ENCODE assay signal across 7 cellular contexts in genomic region chr17:45092932-45093430, GRCh38. TPM values are rescaled to one million over a fixed set of nuclear protein-coding genes. Genes with fewer than 3 reads are reported as not detected.
DNase-seq lines count a peak whose midpoint lies in the region; ATAC-seq, FAIRE-seq and TF ChIP-seq lines count a peak whose summit lies in the region.

No MANE protein-coding gene starts in this region.

- peaks cover 55% of the 10 kb centered on the region for H3K36me3 Mint-ChIP-seq in activated CD4-positive, alpha-beta memory T cell treated with anti-CD3 and anti-CD28 coated beads for 36 hours

- H4K20me1 ChIP-seq in endothelial cell of umbilical vein (replicated peaks; ENCODE audit: control insufficient read depth, extremely low read depth, insufficient read depth, low read length) = no peaks in the 10 kb centered on the region

- H3K9me1 ChIP-seq in endothelial cell of umbilical vein (replicated peaks; ENCODE audit: control insufficient read depth, extremely low read depth, insufficient read depth, low read length) = no peaks in the 10 kb centered on the region

- H3K79me2 ChIP-seq in endothelial cell of umbilical vein (ENCODE audit: control insufficient read depth, insufficient read depth, low read length) = no peaks in the 10 kb centered on the region

- no TSS peak for BruUV-seq in endothelial cell of umbilical vein (replicated peaks; lab: Mats Ljungman, UMichigan)

- H3K27me3 ChIP-seq in endothelial cell of umbilical vein (ENCODE audit: control insufficient read depth in 2 of 2, insufficient read depth in 2 of 2, low read length in 2 of 2) (no peaks in the 10 kb centered on the region), vagina (no peaks in the 10 kb centered on the region)

- dilution Hi-C loops in endothelial cell of umbilical vein (cut with MboI; ENCODE audit: extremely low pct_ligation_motif_present, low sequenced_read_pairs) = no loop called here

- no peak for TF ChIP-seq CTCF in endothelial cell of umbilical vein (IDR thresholded peaks at IDR 0.05; ENCODE audit: extremely low read depth in 1 of 2, insufficient read depth in 1 of 2, low read depth in 1 of 2, low read length in 2 of 2)
- TF ChIP-seq CTCF in vagina (IDR thresholded peaks at IDR 0.05) = no peak

- no peaks in the 10 kb centered on the region for H3K27me3 Mint-ChIP-seq in activated CD4-positive, alpha-beta memory T cell treated with anti-CD3 and anti-CD28 coated beads for 36 hours

- H2AFZ ChIP-seq in endothelial cell of umbilical vein (ENCODE audit: low read depth, low read length) = no peak overlapping the region

- TF ChIP-seq POLR2A in endothelial cell of umbilical vein (IDR thresholded peaks at IDR 0.05; ENCODE audit: low read depth, low read length) (no peak), vagina (IDR thresholded peaks at IDR 0.05) (no peak)

- H3K4me3 ChIP-seq in endothelial cell of umbilical vein (replicated peaks in 1 of 3; ENCODE audit: insufficient read depth in 1 of 3, low read depth in 1 of 3, low read length in 3 of 3) (no peak overlapping the region), vagina (no peak overlapping the region)

- H3K36me3 ChIP-seq in endothelial cell of umbilical vein (ENCODE audit: control insufficient read depth in 2 of 2, extremely low read depth in 1 of 2, insufficient read depth in 2 of 2, low read length in 2 of 2) (peaks cover 22 to 29% of the 10 kb centered on the region in 2 experiments), vagina (peaks cover 0 to 57% of the 10 kb centered on the region in 2 donors)

- H3K4me1 ChIP-seq in endothelial cell of umbilical vein (ENCODE audit: control insufficient read depth, extremely low read depth, insufficient read depth, low read length) (peaks cover 23% of the 10 kb centered on the region), vagina (peaks cover 53% of the 10 kb centered on the region)

- CTCF ChIA-PET in endothelial cell of umbilical vein (lab: Charles Lee) = interaction anchor here (0.5 to 2.5 kb wide), 5 partner anchors 24 to 311 kb away, joined by 3 to 13 read pairs (median 4); partner anchors contain the start of gene ACBD4
- CTCF ChIA-PET in activated CD4-positive, alpha-beta memory T cell treated with anti-CD3 and anti-CD28 coated beads for 36 hours (lab: Charles Lee) = interaction anchor here (1.1 kb wide), 1 partner anchor 11 kb away, joined by 4 read pairs; no protein-coding TSS in a partner anchor

- no peak overlapping the region for H3K4me3 Mint-ChIP-seq in activated CD4-positive, alpha-beta memory T cell treated with anti-CD3 and anti-CD28 coated beads for 36 hours

- H3K27ac ChIP-seq in endothelial cell of umbilical vein (ENCODE audit: insufficient read depth, low read depth, low read length) (peak overlapping the region; percentile 92), vagina (peak overlapping the region; percentile 91)

- intact Hi-C loops in endothelial cell of umbilical vein (cut with micrococcal nuclease) = loop anchor here (5.0 kb wide), 1 partner anchor 41 kb away; the partner anchor contains the start of gene DCAKD
- intact Hi-C loops in vagina (cut with DNase I) = no loop called here
- intact Hi-C loops in activated CD4-positive, alpha-beta memory T cell treated with anti-CD3 and anti-CD28 coated beads for 36 hours (cut with micrococcal nuclease) = no loop called here

- peak; percentile 100 for FAIRE-seq in endothelial cell of umbilical vein (lab: Jason Lieb, UNC)

- ATAC-seq in HG03045 (IDR thresholded peaks at IDR 0.05; ENCODE audit: unreplicated experiment) = no peak

- no peaks in the 10 kb centered on the region for H3K4me1 Mint-ChIP-seq in activated CD4-positive, alpha-beta memory T cell treated with anti-CD3 and anti-CD28 coated beads for 36 hours (ENCODE audit: low read depth)

- no peak overlapping the region for H3K27ac Mint-ChIP-seq in activated CD4-positive, alpha-beta memory T cell treated with anti-CD3 and anti-CD28 coated beads for 36 hours

- no peaks in the 10 kb centered on the region for H3K9me3 Mint-ChIP-seq in activated CD4-positive, alpha-beta memory T cell treated with anti-CD3 and anti-CD28 coated beads for 36 hours

- peak; percentile 96 for DNase-seq in NCI-H446 treated with DMSO at 0.1 percent for 48 hours (lab: John Stamatoyannopoulos, UW)
- DNase-seq in endothelial cell of umbilical vein (ENCODE audit: low read depth, low spot score) = peak; percentile 95
- DNase-seq in midbrain (lab: John Stamatoyannopoulos, UW) = peak; percentile 97
- DNase-seq in vagina (ENCODE audit: extremely low spot score in 2 of 2) = peak in 1 of 2 donors; percentile 98
- DNase-seq in activated naive CD4-positive, alpha-beta T cell treated with anti-CD3 and anti-CD28 coated beads, Interleukin-2, amount 50 U/mL, for 16 hours = no peak
- DNase-seq in activated CD4-positive, alpha-beta memory T cell treated with anti-CD3 and anti-CD28 coated beads for 36 hours = no peak

- H3K9ac ChIP-seq in endothelial cell of umbilical vein (replicated peaks; ENCODE audit: extremely low read depth, insufficient read depth, low read length) = peak overlapping the region; percentile 75

- peak overlapping the region; percentile 23 for H3K4me2 ChIP-seq in endothelial cell of umbilical vein (ENCODE audit: insufficient read depth, low read length)

- POLR2A ChIA-PET in endothelial cell of umbilical vein (lab: Charles Lee) = interaction anchor here (0.5 to 1.3 kb wide), 2 partner anchors 28 to 56 kb away, joined by 4 to 6 read pairs; partner anchors contain the start of gene HEXIM1
- POLR2A ChIA-PET in activated CD4-positive, alpha-beta memory T cell treated with anti-CD3 and anti-CD28 coated beads for 36 hours (lab: Charles Lee) = no interaction called here

- H3K9me3 ChIP-seq in endothelial cell of umbilical vein (replicated peaks; ENCODE audit: control insufficient read depth, insufficient read depth, low read length) (no peaks in the 10 kb centered on the region), vagina (no peaks in the 10 kb centered on the region)

RNA-seq across cellular contexts. Expression of gene NMT1, which starts 31.9 kb away (rescaled TPM):
- 126 and 135 TPM in 2 replicates for total RNA-seq in endothelial cell of umbilical vein
- 25.7 and 37.6 TPM in 2 replicates for polyA plus RNA-seq in endothelial cell of umbilical vein
- polyA plus RNA-seq in endothelial cell of umbilical vein (2011; cell fraction: cytosol; rRNA removed) = 36.0 and 37.3 TPM in 2 replicates
- polyA plus RNA-seq in endothelial cell of umbilical vein (2011; cell fraction: nucleus; rRNA removed) = 60.2 and 64.7 TPM in 2 replicates
- polyA plus RNA-seq in endothelial cell of umbilical vein (2012) = 101 and 108 TPM in 2 replicates
- polyA minus RNA-seq in endothelial cell of umbilical vein = 64.6 and 73.8 TPM in 2 replicates
- polyA minus RNA-seq in endothelial cell of umbilical vein (2011; cell fraction: cytosol; rRNA and poly(A)+ RNA removed) = 88.1 TPM
- polyA minus RNA-seq in endothelial cell of umbilical vein (2011; cell fraction: nucleus; rRNA and poly(A)+ RNA removed) = 54.0 and 57.5 TPM in 2 replicates
- 49.4 TPM for total RNA-seq in vagina
- 100 to 1,000 TPM; 158 TPM for total RNA-seq in activated CD4-positive, alpha-beta memory T cell treated with anti-CD3 and anti-CD28 coated beads for 36 hours

RNA-seq across cellular contexts. Expression of gene PLCD3, which starts 39.3 kb away (rescaled TPM):
- total RNA-seq in endothelial cell of umbilical vein (35.0 and 43.1 TPM in 2 replicates), vagina (34.1 TPM)
- 30.4 and 42.0 TPM in 2 replicates for polyA plus RNA-seq in endothelial cell of umbilical vein
- polyA plus RNA-seq in endothelial cell of umbilical vein (2011; cell fraction: cytosol; rRNA removed) = 25.0 and 32.8 TPM in 2 replicates
- polyA plus RNA-seq in endothelial cell of umbilical vein (2011; cell fraction: nucleus; rRNA removed) = 21.4 and 26.3 TPM in 2 replicates
- 33.1 and 40.7 TPM in 2 replicates for polyA plus RNA-seq in endothelial cell of umbilical vein (2012)
- polyA minus RNA-seq in endothelial cell of umbilical vein = 22.5 and 38.7 TPM in 2 replicates
- polyA minus RNA-seq in endothelial cell of umbilical vein (2011; cell fraction: cytosol; rRNA and poly(A)+ RNA removed) = 81.3 TPM
- polyA minus RNA-seq in endothelial cell of umbilical vein (2011; cell fraction: nucleus; rRNA and poly(A)+ RNA removed) = 7.3 and 14.1 TPM in 2 replicates
- 1 to 10 TPM; 4.3 to 4.4 TPM for total RNA-seq in activated CD4-positive, alpha-beta memory T cell treated with anti-CD3 and anti-CD28 coated beads for 36 hours

RNA-seq across cellular contexts. Expression of gene DCAKD, which starts 41.5 kb away (rescaled TPM):
- total RNA-seq in endothelial cell of umbilical vein (29.0 and 30.8 TPM in 2 replicates), vagina (54.5 TPM)
- polyA plus RNA-seq in endothelial cell of umbilical vein = 36.5 and 39.1 TPM in 2 replicates
- polyA plus RNA-seq in endothelial cell of umbilical vein (2011; cell fraction: cytosol; rRNA removed) = 23.9 and 26.3 TPM in 2 replicates
- 21.6 and 23.1 TPM in 2 replicates for polyA plus RNA-seq in endothelial cell of umbilical vein (2011; cell fraction: nucleus; rRNA removed)
- 22.9 and 33.4 TPM in 2 replicates for polyA plus RNA-seq in endothelial cell of umbilical vein (2012)
- polyA minus RNA-seq in endothelial cell of umbilical vein = 36.0 and 40.5 TPM in 2 replicates
- polyA minus RNA-seq in endothelial cell of umbilical vein (2011; cell fraction: cytosol; rRNA and poly(A)+ RNA removed) = 21.4 TPM
- polyA minus RNA-seq in endothelial cell of umbilical vein (2011; cell fraction: nucleus; rRNA and poly(A)+ RNA removed) = 11.1 and 17.6 TPM in 2 replicates
- total RNA-seq in activated CD4-positive, alpha-beta memory T cell treated with anti-CD3 and anti-CD28 coated beads for 36 hours = 10 to 100 TPM; 32.0 to 34.0 TPM

RNA-seq across cellular contexts. Expression of gene ACBD4, which starts 42.5 kb away (rescaled TPM):
- total RNA-seq in endothelial cell of umbilical vein (6.7 and 7.5 TPM in 2 replicates), vagina (18.9 TPM)
- polyA plus RNA-seq in endothelial cell of umbilical vein = 4.5 and 4.7 TPM in 2 replicates
- 2.6 and 3.8 TPM in 2 replicates for polyA plus RNA-seq in endothelial cell of umbilical vein (2011; cell fraction: cytosol; rRNA removed)
- polyA plus RNA-seq in endothelial cell of umbilical vein (2011; cell fraction: nucleus; rRNA removed) = 13.7 and 19.5 TPM in 2 replicates
- 3.1 and 6.8 TPM in 2 replicates for polyA plus RNA-seq in endothelial cell of umbilical vein (2012)
- 3.7 and 5.2 TPM in 2 replicates for polyA minus RNA-seq in endothelial cell of umbilical vein
- 4.2 TPM for polyA minus RNA-seq in endothelial cell of umbilical vein (2011; cell fraction: cytosol; rRNA and poly(A)+ RNA removed)
- 5.5 and 7.2 TPM in 2 replicates for polyA minus RNA-seq in endothelial cell of umbilical vein (2011; cell fraction: nucleus; rRNA and poly(A)+ RNA removed)
- total RNA-seq in activated CD4-positive, alpha-beta memory T cell treated with anti-CD3 and anti-CD28 coated beads for 36 hours = 10 to 100 TPM; 12.5 to 13.8 TPM

RNA-seq across cellular contexts. Expression of gene HEXIM1, which starts 55.3 kb away (rescaled TPM):
- 20.0 and 20.6 TPM in 2 replicates for total RNA-seq in endothelial cell of umbilical vein
- polyA plus RNA-seq in endothelial cell of umbilical vein = 5.0 and 7.0 TPM in 2 replicates
- 8.9 and 10.3 TPM in 2 replicates for polyA plus RNA-seq in endothelial cell of umbilical vein (2011; cell fraction: cytosol; rRNA removed)
- polyA plus RNA-seq in endothelial cell of umbilical vein (2011; cell fraction: nucleus; rRNA removed) = 8.1 and 8.9 TPM in 2 replicates
- 11.3 and 14.3 TPM in 2 replicates for polyA plus RNA-seq in endothelial cell of umbilical vein (2012)
- polyA minus RNA-seq in endothelial cell of umbilical vein = 3.7 and 5.7 TPM in 2 replicates
- polyA minus RNA-seq in endothelial cell of umbilical vein (2011; cell fraction: cytosol; rRNA and poly(A)+ RNA removed) = 12.7 TPM
- polyA minus RNA-seq in endothelial cell of umbilical vein (2011; cell fraction: nucleus; rRNA and poly(A)+ RNA removed) = 3.8 and 4.3 TPM in 2 replicates
- total RNA-seq in vagina = 27.5 TPM
- total RNA-seq in activated CD4-positive, alpha-beta memory T cell treated with anti-CD3 and anti-CD28 coated beads for 36 hours = 10 to 100 TPM; 24.9 to 25.4 TPM

Comparison
In these comparisons a context has a peak if more than half of its experiments do, and no peak if none do; other contexts are left out.
1. DNase-seq: peak in NCI-H446 treated with DMSO at 0.1 percent for 48 hours (single experiment), endothelial cell of umbilical vein (single experiment) and midbrain (single experiment); none in activated naive CD4-positive, alpha-beta T cell treated with anti-CD3 and anti-CD28 coated beads, Interleukin-2, amount 50 U/mL, for 16 hours (single experiment) and activated CD4-positive, alpha-beta memory T cell treated with anti-CD3 and anti-CD28 coated beads for 36 hours (single experiment).